ENCODE assay signal across 1 cellular context in the genomic region with DNA sequence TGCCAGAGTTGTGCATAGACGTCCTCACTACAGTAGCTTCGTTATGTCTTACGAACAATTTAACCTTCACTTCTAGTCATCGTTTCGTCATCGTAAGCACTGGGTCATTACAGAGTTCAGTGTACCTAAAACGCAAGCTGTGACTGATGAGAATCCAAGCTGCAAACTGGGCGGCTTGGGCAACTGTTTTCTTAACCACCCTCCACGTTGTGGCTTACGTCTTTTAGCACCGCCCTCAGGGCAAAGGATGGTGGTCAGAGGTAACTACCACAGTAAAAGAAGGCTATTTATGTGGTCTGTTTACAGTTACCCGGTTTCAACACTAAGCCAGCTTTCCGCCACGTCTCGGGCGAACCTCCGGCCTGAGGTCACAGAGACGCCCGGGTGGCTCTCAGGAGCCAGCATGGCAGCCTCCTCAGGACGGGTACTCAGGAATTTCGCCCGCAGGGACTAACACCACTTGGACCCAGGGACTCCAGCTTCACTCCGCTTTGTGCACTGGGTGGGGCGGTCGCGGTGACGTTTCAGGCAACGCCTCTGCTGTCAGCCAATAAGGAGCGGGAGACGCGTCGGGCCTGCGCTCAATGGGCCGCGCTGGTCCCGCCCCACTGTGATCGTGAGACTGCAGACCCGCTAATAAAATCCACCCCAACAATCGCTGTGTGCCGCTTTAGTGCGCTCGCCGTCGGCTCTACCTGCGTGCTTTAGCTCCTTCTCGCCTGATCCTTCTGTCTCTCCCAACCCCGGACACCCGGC.
A peak's percentile ranks its signal among the peaks of the same experiment; 100 is the strongest.
TF ChIP-seq lines count a peak whose summit lies in the region.

Gene CTH (plus strand): TSS at position 665 of the 756 bp plus-strand sequence. CDS start 148 bp downstream, outside the sequence.

TF ChIP-seq in HepG2, 621 proteins besides CTCF, POLR2A, EP300 and RAD21 (continued from another document and continues in another):
- TF ChIP-seq FOSL2 (CRISPR knock-in tag; IDR thresholded peaks at IDR 0.05), result peak; percentile 8; the same call in 1 of the 2 replicates
- TF ChIP-seq SSRP1 (CRISPR knock-in tag; IDR thresholded peaks at IDR 0.05), result peak; percentile 72
- TF ChIP-seq TGIF2 (CRISPR knock-in tag; IDR thresholded peaks at IDR 0.05), result peak; percentile 66
- TF ChIP-seq, protein P1, sequence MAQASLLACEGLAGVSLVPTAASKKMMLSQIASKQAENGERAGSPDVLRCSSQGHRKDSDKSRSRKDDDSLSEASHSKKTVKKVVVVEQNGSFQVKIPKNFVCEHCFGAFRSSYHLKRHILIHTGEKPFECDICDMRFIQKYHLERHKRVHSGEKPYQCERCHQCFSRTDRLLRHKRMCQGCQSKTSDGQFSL (CRISPR knock-in tag; IDR thresholded peaks at IDR 0.05), result no peak
- TF ChIP-seq ZNF234 (CRISPR knock-in tag; conservative IDR thresholded peaks at IDR 0.05), result no peak
- TF ChIP-seq KLF11 (CRISPR knock-in tag; IDR thresholded peaks at IDR 0.05), result peak; percentile 77; the same call in 1 of the 2 replicates
- TF ChIP-seq ZNF460 (CRISPR knock-in tag; IDR thresholded peaks at IDR 0.05; ENCODE audit: borderline replicate concordance), result no peak
- no peak for TF ChIP-seq ZBTB49 (CRISPR knock-in tag; IDR thresholded peaks at IDR 0.05; ENCODE audit: borderline replicate concordance)
- TF ChIP-seq SAP130 (CRISPR knock-in tag; IDR thresholded peaks at IDR 0.05; ENCODE audit: low read depth), result peak; percentile 77
- TF ChIP-seq ZNF136 (CRISPR knock-in tag; IDR thresholded peaks at IDR 0.05; ENCODE audit: low read depth), result 0 out of 2 replicates have a peak, but pooled peaks have one; percentile 23
- TF ChIP-seq CBX2 (IDR thresholded peaks at IDR 0.05; ENCODE audit: low read depth, low read length), result no peak
- TF ChIP-seq CBX2 (CRISPR knock-in tag; IDR thresholded peaks at IDR 0.05; ENCODE audit: low read depth), result 0 out of 2 replicates have a peak, but pooled peaks have one; percentile 46
- TF ChIP-seq ARID5B (CRISPR knock-in tag; IDR thresholded peaks at IDR 0.05), result peak; percentile 54; the same call in 1 of the 2 replicates
- TF ChIP-seq ZNF260 (CRISPR knock-in tag; IDR thresholded peaks at IDR 0.05; ENCODE audit: borderline replicate concordance, low read depth), result no peak
- TF ChIP-seq TMF1 (CRISPR knock-in tag; IDR thresholded peaks at IDR 0.05; ENCODE audit: low read depth), result no peak
- peak; percentile 57 for TF ChIP-seq MEIS2 (CRISPR knock-in tag; IDR thresholded peaks at IDR 0.05)
- peak; percentile 72 for TF ChIP-seq ZNF580 (CRISPR knock-in tag; IDR thresholded peaks at IDR 0.05; ENCODE audit: borderline replicate concordance, low read depth)
- no peak for TF ChIP-seq SP140L (CRISPR knock-in tag; IDR thresholded peaks at IDR 0.05; ENCODE audit: borderline replicate concordance)
- no peak for TF ChIP-seq NBN (conservative IDR thresholded peaks at IDR 0.05)
- no peak; the same call in 1 of the 2 replicates for TF ChIP-seq ZNF264 (CRISPR knock-in tag; IDR thresholded peaks at IDR 0.05)
- 0 out of 2 replicates have a peak, but pooled peaks have one; percentile 4 for TF ChIP-seq ZBTB33 (CRISPR knock-in tag; IDR thresholded peaks at IDR 0.05)
- no peak for TF ChIP-seq ZNF775 (CRISPR knock-in tag; IDR thresholded peaks at IDR 0.05; ENCODE audit: borderline replicate concordance)
- no peak for TF ChIP-seq HOXA7 (CRISPR knock-in tag; IDR thresholded peaks at IDR 0.05)
- TF ChIP-seq THYN1 (CRISPR knock-in tag; IDR thresholded peaks at IDR 0.05; ENCODE audit: borderline replicate concordance, low read depth), result no peak
- TF ChIP-seq E2F2 (CRISPR knock-in tag; IDR thresholded peaks at IDR 0.05; ENCODE audit: borderline replicate concordance), result no peak
- TF ChIP-seq TIGD3 (CRISPR knock-in tag; IDR thresholded peaks at IDR 0.05; ENCODE audit: borderline replicate concordance), result peak; percentile 94; the same call in 1 of the 2 replicates
- 0 out of 2 replicates have a peak, but pooled peaks have one; percentile 45 for TF ChIP-seq ZNF569 (CRISPR knock-in tag; IDR thresholded peaks at IDR 0.05; ENCODE audit: borderline replicate concordance)
- TF ChIP-seq AGO2 (optimal IDR thresholded peaks at IDR 0.05; ENCODE audit: low read depth, low read length), result no peak
- no peak; the same call in 1 of the 2 replicates for TF ChIP-seq PREB (CRISPR knock-in tag; IDR thresholded peaks at IDR 0.05)
- 0 out of 2 replicates have a peak, but pooled peaks have one; percentile 22 for TF ChIP-seq HNF1A (IDR thresholded peaks at IDR 0.05; ENCODE audit: low read depth)
- TF ChIP-seq HNF1A (CRISPR knock-in tag; IDR thresholded peaks at IDR 0.05; ENCODE audit: borderline replicate concordance), result no peak
- peak; percentile 67; the same call in 1 of the 2 replicates for TF ChIP-seq HNRNPL (IDR thresholded peaks at IDR 0.05; ENCODE audit: low read depth, low read length)
- peak; percentile 99 for TF ChIP-seq DRAP1 (CRISPR knock-in tag; IDR thresholded peaks at IDR 0.05)
- TF ChIP-seq MEIS1 (CRISPR knock-in tag; IDR thresholded peaks at IDR 0.05; ENCODE audit: borderline replicate concordance), result no peak
- TF ChIP-seq, protein P2, sequence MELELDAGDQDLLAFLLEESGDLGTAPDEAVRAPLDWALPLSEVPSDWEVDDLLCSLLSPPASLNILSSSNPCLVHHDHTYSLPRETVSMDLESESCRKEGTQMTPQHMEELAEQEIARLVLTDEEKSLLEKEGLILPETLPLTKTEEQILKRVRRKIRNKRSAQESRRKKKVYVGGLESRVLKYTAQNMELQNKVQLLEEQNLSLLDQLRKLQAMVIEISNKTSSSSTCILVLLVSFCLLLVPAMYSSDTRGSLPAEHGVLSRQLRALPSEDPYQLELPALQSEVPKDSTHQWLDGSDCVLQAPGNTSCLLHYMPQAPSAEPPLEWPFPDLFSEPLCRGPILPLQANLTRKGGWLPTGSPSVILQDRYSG (CRISPR knock-in tag; IDR thresholded peaks at IDR 0.05), result no peak
